ENCODE assay signal across 8 cellular contexts in the genomic region with DNA sequence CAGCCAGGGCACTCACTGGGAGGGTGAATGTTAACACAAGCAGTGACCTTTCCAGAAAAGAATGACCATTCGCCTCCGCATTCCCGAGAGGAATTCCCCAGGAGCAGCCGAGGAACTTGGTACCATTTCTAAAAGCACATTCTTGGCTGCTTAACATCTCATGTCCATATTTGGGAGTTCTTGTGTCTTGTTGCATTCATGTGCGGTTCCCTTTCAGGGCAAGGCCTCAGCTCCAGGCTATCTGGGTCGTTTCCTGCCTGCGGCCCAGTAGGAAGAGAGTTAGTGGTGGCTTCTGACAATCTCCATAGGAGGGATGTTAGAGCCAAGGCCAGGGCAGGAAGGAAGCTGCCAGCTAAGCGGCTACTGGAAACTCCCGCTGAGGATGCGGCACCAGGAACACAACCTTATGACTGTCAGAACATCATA. TPM values are rescaled to one million over a fixed set of nuclear protein-coding genes. Genes with fewer than 3 reads are reported as not detected.
DNase-seq lines count a peak whose midpoint lies in the region; ATAC-seq and TF ChIP-seq lines count a peak whose summit lies in the region.

No MANE protein-coding gene starts in this region.

- intact Hi-C loops in Panc1 (cut with micrococcal nuclease; ENCODE audit: unreplicated experiment) = no loop called here

- ATAC-seq in Panc1 (peak; percentile 90), GM21381 (IDR thresholded peaks at IDR 0.05; ENCODE audit: unreplicated experiment) (no peak)

- in situ Hi-C loops in Panc1 (cut with HindIII; ENCODE audit: low pct_unique_long_range_greater_than_20kb, low sequenced_read_pairs) = no loop called here

- H3K36me3 ChIP-seq in Panc1 (ENCODE audit: control insufficient read depth, insufficient read depth, low read length) (no peaks in the 10 kb centered on the region), muscle layer of duodenum (ENCODE audit: control insufficient read depth in 1 of 2, insufficient read depth in 2 of 2, low read length in 2 of 2) (no peaks in the 10 kb centered on the region)
- no peaks in the 10 kb centered on the region for H3K36me3 ChIP-seq in effector memory CD4-positive, alpha-beta T cell (ENCODE audit: control insufficient read depth, insufficient read depth, low read length)

- H3K27me3 ChIP-seq in Panc1 (ENCODE audit: control insufficient read depth, insufficient read depth, low read length) (no peaks in the 10 kb centered on the region), muscle layer of duodenum (ENCODE audit: low read depth, low read length) (no peaks in the 10 kb centered on the region)
- H3K27me3 ChIP-seq in effector memory CD4-positive, alpha-beta T cell (replicated peaks; ENCODE audit: control insufficient read depth, insufficient read depth, low read length, poor library complexity, severe bottlenecking) = no peaks in the 10 kb centered on the region

- DNase-seq in AG08396 (ENCODE audit: low spot score) (peak; percentile 85), Panc1 (ENCODE audit: low read depth, low spot score) (peak; percentile 55), epithelial cell of proximal tubule (ENCODE audit: low read depth) (peak; percentile 94), SHP77 (lab: John Stamatoyannopoulos, UW) (no peak)
- no peak for DNase-seq in effector memory CD4-positive, alpha-beta T cell
- no peak for DNase-seq in stimulated activated CD4-positive, alpha-beta T cell treated with anti-CD3 and anti-CD28 coated beads, Interleukin-4, amount 100 ng/mL, for 24 hours

- H3K9me3 ChIP-seq in Panc1 (ENCODE audit: control insufficient read depth, insufficient read depth, low read depth, low read length) (no peaks in the 10 kb centered on the region), muscle layer of duodenum (ENCODE audit: control insufficient read depth in 1 of 2, low read length in 2 of 2) (no peaks in the 10 kb centered on the region)
- H3K9me3 ChIP-seq in effector memory CD4-positive, alpha-beta T cell (ENCODE audit: control insufficient read depth, low read length) = peaks cover 6% of the 10 kb centered on the region

- no TSS peak for BruUV-seq in Panc1 (replicated peaks; lab: Mats Ljungman, UMichigan)

- CTCF ChIA-PET in Panc1 (lab: Charles Lee) = no interaction called here

- H3K4me1 ChIP-seq in Panc1 (ENCODE audit: control insufficient read depth, insufficient read depth, low read length) (peaks cover 14% of the 10 kb centered on the region), muscle layer of duodenum (ENCODE audit: control insufficient read depth in 1 of 2, insufficient read depth in 2 of 2, low read length in 2 of 2) (peaks cover 8 to 20% of the 10 kb centered on the region in 2 donors)
- H3K4me1 ChIP-seq in effector memory CD4-positive, alpha-beta T cell (ENCODE audit: control insufficient read depth, insufficient read depth, low read length, poor library complexity, severe bottlenecking) = no peaks in the 10 kb centered on the region

- H3K4me3 ChIP-seq in Panc1 (ENCODE audit: low read depth in 2 of 2, low read length in 2 of 2) (no peak overlapping the region; a peak in 1 of 4 replicates), epithelial cell of proximal tubule (ENCODE audit: low read depth, low read length) (no peak overlapping the region), muscle layer of duodenum (ENCODE audit: low read depth in 1 of 2, low read length in 2 of 2) (no peak overlapping the region)
- H3K4me3 ChIP-seq in effector memory CD4-positive, alpha-beta T cell (ENCODE audit: insufficient read depth, low read depth, low read length, poor library complexity, severe bottlenecking) = no peak overlapping the region

- POLR2A ChIA-PET in Panc1 (lab: Charles Lee) = no interaction called here

- H3K27ac ChIP-seq in Panc1 (ENCODE audit: low read length) (peak overlapping the region; percentile 81), muscle layer of duodenum (ENCODE audit: low read length) (peak overlapping the region; percentile 68)
- no peak overlapping the region for H3K27ac ChIP-seq in effector memory CD4-positive, alpha-beta T cell (ENCODE audit: insufficient read depth, low read length, poor library complexity, severe bottlenecking)

- no peak for TF ChIP-seq CTCF in Panc1 (IDR thresholded peaks at IDR 0.05)
- TF ChIP-seq CTCF in epithelial cell of proximal tubule (conservative IDR thresholded peaks at IDR 0.05; ENCODE audit: low read depth, low read length) = no peak

RNA-seq across cellular contexts. Expression of a gene that starts 27.9 kb away (rescaled TPM):
- total RNA-seq in Panc1 (2021; ENCODE audit: unreplicated experiment) (17.2 TPM), epithelial cell of proximal tubule (22.4 and 23.1 TPM in 2 replicates)
- 16.2 TPM for polyA plus RNA-seq in Panc1 (2012; ENCODE audit: insufficient read length)

Comparison
In these comparisons a context has a peak if more than half of its experiments do, and no peak if none do; other contexts are left out.
1. DNase-seq: peak in AG08396 (single experiment), Panc1 (single experiment) and epithelial cell of proximal tubule (single experiment); none in effector memory CD4-positive, alpha-beta T cell (0 of 3), SHP77 (0 of 2) and stimulated activated CD4-positive, alpha-beta T cell treated with anti-CD3 and anti-CD28 coated beads, Interleukin-4, amount 100 ng/mL, for 24 hours (single experiment).